Comparison of ENCODE assay signal across 1 cellular context in genomic region chr4:74413265-74413664, GRCh38.
A peak's percentile ranks its signal among the peaks of the same experiment; 100 is the strongest.
TF ChIP-seq lines count a peak whose summit lies in the region.

No MANE protein-coding gene starts in this region.

TF ChIP-seq in HepG2, 621 proteins besides CTCF, POLR2A, EP300 and RAD21:
- no peak for TF ChIP-seq POGZ (CRISPR knock-in tag; IDR thresholded peaks at IDR 0.05)
- peak; percentile 78 for TF ChIP-seq CREB1 (IDR thresholded peaks at IDR 0.05)
- no peak for TF ChIP-seq CREB1 (CRISPR knock-in tag; IDR thresholded peaks at IDR 0.05)
